32 cellular contexts compared by ENCODE assay signal in genomic region chr12:114967187-114967586, GRCh38.
"Had no signal": no experiment of that assay in that cellular context is flagged by ENCODE, and none has a peak within 500 bp of the region (broad histone marks: within the 10 kb centered on the region; RNA-seq: fewer than 3 reads in every experiment).

No MANE protein-coding gene starts in this region.

- H3K27ac ChIP-seq: brain microvascular endothelial cell, coronary artery, dorsolateral prefrontal cortex, WERI-Rb-1 had no signal

- H3K4me3 ChIP-seq: coronary artery, dorsolateral prefrontal cortex had no signal

- H3K27ac Mint-ChIP-seq: activated B cell treated with CpG ODN at 0.5 μM for 24 hours; activated CD4-positive, alpha-beta memory T cell treated with anti-CD3 and anti-CD28 coated beads, Interleukin-2, amount 10 ng/mL, durations not matched to agents 7 days and 5 days; activated CD4-positive, alpha-beta T cell treated with anti-CD3 and anti-CD28 coated beads, Interleukin-2, amount 10 ng/mL, durations not matched to agents 24 days and 14 days; activated naive CD8-positive, alpha-beta T cell; activated T-helper 17 cell treated with anti-CD3 and anti-CD28 coated beads, Interleukin-2, amount 50 U/mL, for 72 hours; dendritic cell treated with granulocyte-macrophage colony-stimulating factor and Interleukin-4, amounts not matched to agents 40 ng/mL and 50 ng/mL, for 4 days; effector memory CD8-positive, alpha-beta T cell; T-cell; T-helper 1 cell treated with Interleukin-12 subunit alpha and Interleukin-12 subunit beta and Interleukin-4 antibody, amounts not matched to agents 30 μg/mL and 1 μg/mL, for 36 hours had no signal

- H3K4me3 Mint-ChIP-seq: activated B cell treated with CpG ODN at 0.5 μM for 24 hours; activated CD4-positive, alpha-beta memory T cell treated with anti-CD3 and anti-CD28 coated beads, Interleukin-2, amount 10 ng/mL, durations not matched to agents 7 days and 5 days; activated CD4-positive, alpha-beta T cell treated with anti-CD3 and anti-CD28 coated beads, Interleukin-2, amount 10 ng/mL, durations not matched to agents 24 days and 14 days; activated naive CD8-positive, alpha-beta T cell; activated T-cell treated with anti-CD3 and anti-CD28 coated beads, Interleukin-2, amount 50 U/mL, for 4 hours; activated T-helper 17 cell treated with anti-CD3 and anti-CD28 coated beads, Interleukin-2, amount 50 U/mL, for 72 hours; central memory CD8-positive, alpha-beta T cell; dendritic cell treated with granulocyte-macrophage colony-stimulating factor and Interleukin-4, amounts not matched to agents 40 ng/mL and 50 ng/mL, for 4 days; effector memory CD8-positive, alpha-beta T cell; T-cell; T-helper 1 cell treated with Interleukin-12 subunit alpha and Interleukin-12 subunit beta and Interleukin-4 antibody, amounts not matched to agents 30 μg/mL and 1 μg/mL, for 36 hours had no signal

- H3K27me3 Mint-ChIP-seq: activated B cell treated with CpG ODN at 0.5 μM for 24 hours; activated CD4-positive, alpha-beta memory T cell treated with anti-CD3 and anti-CD28 coated beads, Interleukin-2, amount 10 ng/mL, durations not matched to agents 7 days and 5 days; activated CD4-positive, alpha-beta T cell treated with anti-CD3 and anti-CD28 coated beads, Interleukin-2, amount 10 ng/mL, durations not matched to agents 24 days and 14 days; activated T-helper 17 cell treated with anti-CD3 and anti-CD28 coated beads, Interleukin-2, amount 50 U/mL, for 72 hours; central memory CD8-positive, alpha-beta T cell; effector memory CD8-positive, alpha-beta T cell; T-cell had no signal

- H3K4me1 Mint-ChIP-seq: activated B cell treated with CpG ODN at 0.5 μM for 24 hours; activated CD4-positive, alpha-beta memory T cell treated with anti-CD3 and anti-CD28 coated beads, Interleukin-2, amount 10 ng/mL, durations not matched to agents 7 days and 5 days; activated CD4-positive, alpha-beta T cell treated with anti-CD3 and anti-CD28 coated beads, Interleukin-2, amount 10 ng/mL, durations not matched to agents 24 days and 14 days; activated T-helper 17 cell treated with anti-CD3 and anti-CD28 coated beads, Interleukin-2, amount 50 U/mL, for 72 hours; central memory CD8-positive, alpha-beta T cell; T-cell had no signal

- H3K27me3 ChIP-seq: brain microvascular endothelial cell had no signal

- H3K36me3 Mint-ChIP-seq: activated naive CD8-positive, alpha-beta T cell; T-cell had no signal

- H3K9me3 Mint-ChIP-seq: activated B cell treated with CpG ODN at 0.5 μM for 24 hours; activated CD4-positive, alpha-beta memory T cell treated with anti-CD3 and anti-CD28 coated beads, Interleukin-2, amount 10 ng/mL, durations not matched to agents 7 days and 5 days; activated CD4-positive, alpha-beta T cell treated with anti-CD3 and anti-CD28 coated beads, Interleukin-2, amount 10 ng/mL, durations not matched to agents 24 days and 14 days; dendritic cell treated with granulocyte-macrophage colony-stimulating factor and Interleukin-4, amounts not matched to agents 40 ng/mL and 50 ng/mL, for 4 days had no signal

- DNase-seq: activated B cell treated with CpG ODN at 0.5 μM for 24 hours; activated CD4-positive, alpha-beta memory T cell treated with anti-CD3 and anti-CD28 coated beads, Interleukin-2, amount 10 ng/mL, durations not matched to agents 7 days and 5 days; activated CD4-positive, alpha-beta T cell treated with anti-CD3 and anti-CD28 coated beads, Interleukin-2, amount 10 ng/mL, durations not matched to agents 24 days and 14 days; activated CD4-positive, alpha-beta T cell treated with anti-CD3 and anti-CD28 coated beads, Interleukin-2, amount 50 U/mL, for 4 hours; activated CD8-positive, alpha-beta memory T cell treated with anti-CD3 and anti-CD28 coated beads for 24 hours; activated effector memory CD4-positive, alpha-beta T cell treated with Interleukin-2 at 50 U/mL for 16 hours; activated gamma-delta T cell treated with Interleukin-2 at 50 U/mL for 16 hours; activated naive CD4-positive, alpha-beta T cell treated with anti-CD3 and anti-CD28 coated beads, Interleukin-2, amount 50 U/mL, for 16 hours; activated naive CD4-positive, alpha-beta T cell treated with Interleukin-2 at 50 U/mL for 16 hours; activated T-cell treated with anti-CD3 and anti-CD28 coated beads, Interleukin-2, amount 50 U/mL, for 4 hours; amniotic stem cell; anterior cingulate cortex; brain microvascular endothelial cell; dorsolateral prefrontal cortex; effector memory CD8-positive, alpha-beta T cell; head of caudate nucleus; SW 1271; T-cell; T-helper 9 cell; WERI-Rb-1 had no signal

- FAIRE-seq: astrocyte, bronchial epithelial cell, endometrium, frontal cortex had no signal

- ATAC-seq: activated CD4-positive, CD25-positive, alpha-beta regulatory T cell treated with anti-CD3 and anti-CD28 coated beads, Interleukin-2, amount 50 U/mL, for 24 hours; activated T-cell treated with anti-CD3 and anti-CD28 coated beads, Interleukin-2, amount 50 U/mL, for 4 hours; activated T-helper 17 cell treated with anti-CD3 and anti-CD28 coated beads, Interleukin-2, amount 50 U/mL, for 72 hours; effector memory CD8-positive, alpha-beta T cell; esophagus mucosa; T-cell had no signal

- H3K36me3 ChIP-seq: brain microvascular endothelial cell, WERI-Rb-1 had no signal
